1 cellular context compared by ENCODE assay signal in genomic region chr20:41213150-41213820, GRCh38.
TF ChIP-seq lines count a peak whose summit lies in the region.

No MANE protein-coding gene starts in this region.

TF ChIP-seq in SK-N-SH treated with all-trans-retinoic acid at 6 μM for 48 hours, 23 proteins besides CTCF, POLR2A, EP300 and RAD21 (continued from another document):
- TF ChIP-seq PATZ1 (CRISPR knock-in tag; IDR thresholded peaks at IDR 0.05; ENCODE audit: borderline replicate concordance): no peak
- no peak for TF ChIP-seq CREB5 (CRISPR knock-in tag; IDR thresholded peaks at IDR 0.05; ENCODE audit: low read depth)
- TF ChIP-seq ZNF70 (CRISPR knock-in tag; IDR thresholded peaks at IDR 0.05): no peak
- TF ChIP-seq TSHZ2 (CRISPR knock-in tag; IDR thresholded peaks at IDR 0.05): no peak
- no peak for TF ChIP-seq RARB (CRISPR knock-in tag; IDR thresholded peaks at IDR 0.05)
- no peak for TF ChIP-seq ESRRG (CRISPR knock-in tag; IDR thresholded peaks at IDR 0.05)
- TF ChIP-seq BACH2 (CRISPR knock-in tag; IDR thresholded peaks at IDR 0.05; ENCODE audit: borderline replicate concordance): no peak
TF ChIP-seq in SK-N-SH treated with all-trans-retinoic acid at 6 μM for 48 hours: peak in this region for 0.
